Comparison of ENCODE assay signal across 16 cellular contexts in genomic region chr4:15331930-15332329, GRCh38.
"Had no signal": no experiment of that assay in that cellular context is flagged by ENCODE, and none has a peak within 500 bp of the region (broad histone marks: within the 10 kb centered on the region; RNA-seq: fewer than 3 reads in every experiment).

No MANE protein-coding gene starts in this region.

- H3K36me3 ChIP-seq: neural progenitor cell, right atrium auricular region, spleen, tibial artery had no signal

- H3K79me2 ChIP-seq: parathyroid adenoma had no signal

- H3K4me1 ChIP-seq: neural progenitor cell, parathyroid adenoma, right atrium auricular region, testis had no signal

- H3K4me2 ChIP-seq: neural progenitor cell had no signal

- H3K4me3 ChIP-seq: dorsolateral prefrontal cortex, lung, neural progenitor cell, right atrium auricular region, spleen, testis, tibial artery had no signal

- H3K9ac ChIP-seq: neural progenitor cell, parathyroid adenoma had no signal

- DNase-seq: central memory CD4-positive, alpha-beta T cell; dorsolateral prefrontal cortex; effector CD4-positive, alpha-beta T cell; head of caudate nucleus; immature natural killer cell; naive thymus-derived CD4-positive, alpha-beta T cell; spleen; stimulated activated CD4-positive, alpha-beta T cell treated with anti-CD3 and anti-CD28 coated beads, Interleukin-4, amount 100 ng/mL, for 4 hours; stimulated activated naive CD8-positive, alpha-beta T cell treated with anti-CD3 and anti-CD28 coated beads, Interleukin-15, Interleukin-2, amounts not matched to agents 100 U/mL and 50 U/mL, for 24 hours; substantia nigra; testis; tibial artery had no signal

- H2AFZ ChIP-seq: neural progenitor cell, parathyroid adenoma had no signal

- H3K27me3 ChIP-seq: neural progenitor cell, right atrium auricular region, spleen, testis, tibial artery had no signal

- H3K27ac ChIP-seq: dorsolateral prefrontal cortex, neural progenitor cell, parathyroid adenoma, right atrium auricular region, spleen, testis, tibial artery had no signal

- H3K9me3 ChIP-seq: right atrium auricular region, spleen, testis, tibial artery had no signal
